Comparison of ENCODE assay signal across 22 cellular contexts in the genomic region with DNA sequence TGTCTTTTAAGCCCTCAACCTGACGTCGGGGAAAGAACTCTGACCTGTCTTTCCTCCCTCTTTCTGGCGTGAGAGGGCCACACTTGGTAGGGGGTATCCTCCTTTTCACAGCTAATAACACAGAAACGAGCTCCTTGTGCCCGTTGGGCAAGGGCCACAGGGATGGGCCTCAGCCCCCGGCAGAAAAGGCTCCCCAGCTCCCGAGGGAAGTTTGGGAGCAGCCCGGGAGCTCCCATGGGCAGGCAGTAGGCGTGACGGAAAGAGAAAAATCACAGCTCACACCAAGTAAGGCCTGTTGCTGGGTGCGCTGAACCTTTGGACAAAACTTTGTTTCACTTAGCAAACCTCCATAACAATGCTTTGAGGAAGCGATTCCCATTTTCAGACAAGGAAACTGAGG.
A peak's percentile ranks its signal among the peaks of the same experiment; 100 is the strongest.
DNase-seq lines count a peak whose midpoint lies in the region; ATAC-seq and TF ChIP-seq lines count a peak whose summit lies in the region.
"Had no signal": no experiment of that assay in that cellular context is flagged by ENCODE, and none has a peak within 500 bp of the region (broad histone marks: within the 10 kb centered on the region; RNA-seq: fewer than 3 reads in every experiment).

No MANE protein-coding gene starts in this region.

- no peak for DNase-seq in CD4-positive, alpha-beta T cell
- no peak for DNase-seq in DND-41
- peak; percentile 43 for DNase-seq in endodermal cell
- DNase-seq in neural progenitor cell (ENCODE audit: low spot score), result no peak
- DNase-seq in HCEC 1CT, result no peak
- no peak for DNase-seq in OCI-M1 (lab: John Stamatoyannopoulos, UW)
- DNase-seq in activated T-cell treated with anti-CD3 and anti-CD28 coated beads, Interleukin-2, amount 50 U/mL, for 4 hours, result no peak
- DNase-seq: 8988T; ACHN; BE2C; C1 segment of cervical spinal cord; Caco-2; Calu3; CD4-positive, CD25-positive, alpha-beta regulatory T cell; CD8-positive, alpha-beta T cell; DMS79 treated with DMSO at 0.1 percent for 48 hours; EL; GDM1 had no signal

- peaks cover 31% of the 10 kb centered on the region for H3K4me1 Mint-ChIP-seq in CD4-positive, alpha-beta T cell (ENCODE audit: low read depth)
- H3K4me1 Mint-ChIP-seq in endodermal cell, result peaks cover 1% of the 10 kb centered on the region
- peaks cover 14% of the 10 kb centered on the region for H3K4me1 Mint-ChIP-seq in neural progenitor cell
- peaks cover 23% of the 10 kb centered on the region for H3K4me1 Mint-ChIP-seq in activated T-cell treated with anti-CD3 and anti-CD28 coated beads, Interleukin-2, amount 50 U/mL, for 4 hours (ENCODE audit: low read depth)

- 84 to 86% methylated on average over 7 to 12 of the region's 12 CpGs for WGBS in endodermal cell (ENCODE audit: insufficient coverage in 1 of 2, insufficient read length in 1 of 2), 2 experiments

- H3K4me3 ChIP-seq in DND-41 (ENCODE audit: low read depth in 1 of 2, low read length in 2 of 2) (no peak overlapping the region; a peak in 1 of 4 replicates), endodermal cell (ENCODE audit: low read length) (no peak overlapping the region), neural progenitor cell (no peak overlapping the region)
- H3K4me3 ChIP-seq: BLaER1, GM12878 had no signal

- no peaks in the 10 kb centered on the region for H4K20me1 ChIP-seq in DND-41 (ENCODE audit: insufficient read depth, low read length)
- H4K20me1 ChIP-seq in neural progenitor cell (ENCODE audit: low read depth), result no peaks in the 10 kb centered on the region
- H4K20me1 ChIP-seq: BLaER1 had no signal

- no peaks in the 10 kb centered on the region for H3F3A ChIP-seq in neural progenitor cell (ENCODE audit: low read depth)

- POLR2A ChIA-PET in CD4-positive, alpha-beta T cell (lab: Charles Lee), result interaction anchor here (3.2 kb wide), 1 partner anchor 9 kb away, joined by 25 read pairs; no protein-coding TSS in a partner anchor

- no peak overlapping the region for H3K9ac ChIP-seq in DND-41 (ENCODE audit: low read depth, low read length)
- no peak overlapping the region for H3K9ac ChIP-seq in endodermal cell (ENCODE audit: extremely low read depth, low read length, poor library complexity, severe bottlenecking)
- H3K9ac ChIP-seq in neural progenitor cell, result no peak overlapping the region
- H3K9ac ChIP-seq: BLaER1 had no signal

- intact Hi-C loops in CD4-positive, alpha-beta T cell (cut with DNase I, micrococcal nuclease), result loop anchor here in 1 of 2 experiments (5.0 kb wide), 1 partner anchor 48 kb away; no protein-coding TSS in a partner anchor

- CTCF ChIA-PET in CD4-positive, alpha-beta T cell (lab: Charles Lee), result no interaction called here

- H2AFZ ChIP-seq in DND-41 (ENCODE audit: low read depth, low read length), result no peak overlapping the region
- peak overlapping the region; percentile 34 for H2AFZ ChIP-seq in neural progenitor cell (replicated peaks)

- no peak for TF ChIP-seq CTCF in CD4-positive, alpha-beta T cell (IDR thresholded peaks at IDR 0.05)
- no peak for TF ChIP-seq CTCF in DND-41 (IDR thresholded peaks at IDR 0.05; ENCODE audit: borderline replicate concordance, extremely low read depth, low read length, poor library complexity, severe bottlenecking)
- TF ChIP-seq CTCF in endodermal cell (conservative IDR thresholded peaks at IDR 0.05), result no peak
- no peak for TF ChIP-seq CTCF in neural progenitor cell (IDR thresholded peaks at IDR 0.05)

- H3K79me2 ChIP-seq in DND-41 (ENCODE audit: insufficient read depth, low read length), result peaks cover 14% of the 10 kb centered on the region
- H3K79me2 ChIP-seq in neural progenitor cell (ENCODE audit: low read depth), result no peaks in the 10 kb centered on the region

- H3K4me3 Mint-ChIP-seq in CD4-positive, alpha-beta T cell, result peak overlapping the region; percentile 15
- H3K4me3 Mint-ChIP-seq in endodermal cell (no peak overlapping the region), neural progenitor cell (no peak overlapping the region)
- H3K4me3 Mint-ChIP-seq in activated T-cell treated with anti-CD3 and anti-CD28 coated beads, Interleukin-2, amount 50 U/mL, for 4 hours, result no peak overlapping the region
- H3K4me3 Mint-ChIP-seq: CD14-positive monocyte had no signal

- no peaks in the 10 kb centered on the region for H3K36me3 Mint-ChIP-seq in CD4-positive, alpha-beta T cell (ENCODE audit: low read depth)
- H3K36me3 Mint-ChIP-seq in endodermal cell (ENCODE audit: low read depth) (no peaks in the 10 kb centered on the region), neural progenitor cell (no peaks in the 10 kb centered on the region)
- no peaks in the 10 kb centered on the region for H3K36me3 Mint-ChIP-seq in activated T-cell treated with anti-CD3 and anti-CD28 coated beads, Interleukin-2, amount 50 U/mL, for 4 hours (ENCODE audit: insufficient read depth)
- H3K36me3 Mint-ChIP-seq: CD14-positive monocyte; CD4-positive, CD25-positive, alpha-beta regulatory T cell; CD8-positive, alpha-beta T cell had no signal

- no peak overlapping the region for H3K27ac Mint-ChIP-seq in CD4-positive, alpha-beta T cell
- H3K27ac Mint-ChIP-seq in endodermal cell, result no peak overlapping the region
- peak overlapping the region; percentile 7 for H3K27ac Mint-ChIP-seq in neural progenitor cell
- H3K27ac Mint-ChIP-seq: CD8-positive, alpha-beta T cell had no signal

- no peaks in the 10 kb centered on the region for H3K27me3 Mint-ChIP-seq in CD4-positive, alpha-beta T cell
- peaks cover 8% of the 10 kb centered on the region for H3K27me3 Mint-ChIP-seq in endodermal cell (ENCODE audit: insufficient read depth)
- peaks cover 6% of the 10 kb centered on the region for H3K27me3 Mint-ChIP-seq in neural progenitor cell (ENCODE audit: insufficient read depth, low read depth)
- H3K27me3 Mint-ChIP-seq in activated T-cell treated with anti-CD3 and anti-CD28 coated beads, Interleukin-2, amount 50 U/mL, for 4 hours (ENCODE audit: low read depth), result no peaks in the 10 kb centered on the region
- H3K27me3 Mint-ChIP-seq: CD4-positive, CD25-positive, alpha-beta regulatory T cell had no signal

- H3K27ac ChIP-seq in CD4-positive, alpha-beta T cell (ENCODE audit: low read depth, low read length), result no peak overlapping the region
- peak overlapping the region; percentile 91 for H3K27ac ChIP-seq in DND-41 (ENCODE audit: low read length)
- no peak overlapping the region for H3K27ac ChIP-seq in endodermal cell (ENCODE audit: low read depth, low read length)
- H3K27ac ChIP-seq in neural progenitor cell, result no peak overlapping the region
- H3K27ac ChIP-seq: BLaER1 had no signal

- ATAC-seq in CD4-positive, alpha-beta T cell (ENCODE audit: poor library complexity), result no peak
- ATAC-seq in DND-41 (ENCODE audit: insufficient read depth, low read depth) (no peak), HG03571 (IDR thresholded peaks at IDR 0.05; ENCODE audit: unreplicated experiment) (no peak)
- ATAC-seq in activated T-cell treated with anti-CD3 and anti-CD28 coated beads, Interleukin-2, amount 50 U/mL, for 4 hours, result no peak
- ATAC-seq: CD8-positive, alpha-beta T cell; GM12878 had no signal

- H3K4me1 ChIP-seq in DND-41 (ENCODE audit: insufficient read depth, low read length) (peaks cover 89% of the 10 kb centered on the region), endodermal cell (ENCODE audit: control insufficient read depth, insufficient read depth, low read length) (no peaks in the 10 kb centered on the region), neural progenitor cell (no peaks in the 10 kb centered on the region)
- H3K4me1 ChIP-seq: BE2C, Caco-2 had no signal

- no peaks in the 10 kb centered on the region for H3K36me3 ChIP-seq in DND-41 (ENCODE audit: insufficient read depth, low read length)
- H3K36me3 ChIP-seq in endodermal cell (ENCODE audit: control insufficient read depth, insufficient read depth, low read length), result no peaks in the 10 kb centered on the region
- H3K36me3 ChIP-seq in neural progenitor cell, result no peaks in the 10 kb centered on the region
- H3K36me3 ChIP-seq: BE2C had no signal

- peak overlapping the region; percentile 68 for H3K4me2 ChIP-seq in DND-41 (ENCODE audit: insufficient read depth, low read length)
- no peak overlapping the region for H3K4me2 ChIP-seq in neural progenitor cell

- H3K9me3 ChIP-seq in CD4-positive, alpha-beta T cell (ENCODE audit: control insufficient read depth, low read length), result no peaks in the 10 kb centered on the region
- no peaks in the 10 kb centered on the region for H3K9me3 ChIP-seq in DND-41 (ENCODE audit: insufficient read depth, low read length, severe bottlenecking)
- H3K9me3 ChIP-seq in endodermal cell (ENCODE audit: control insufficient read depth, low read length), result peaks cover 4% of the 10 kb centered on the region
- H3K9me3 ChIP-seq in neural progenitor cell (ENCODE audit: low read depth), result no peaks in the 10 kb centered on the region
- H3K9me3 ChIP-seq: BE2C, Caco-2 had no signal

- no peaks in the 10 kb centered on the region for H3K27me3 ChIP-seq in CD4-positive, alpha-beta T cell (ENCODE audit: control insufficient read depth, insufficient read depth, low read length)
- no peaks in the 10 kb centered on the region for H3K27me3 ChIP-seq in DND-41 (ENCODE audit: insufficient read depth, low read length, poor library complexity)
- no peaks in the 10 kb centered on the region for H3K27me3 ChIP-seq in endodermal cell (ENCODE audit: control insufficient read depth, insufficient read depth, low read length, poor library complexity, severe bottlenecking)
- H3K27me3 ChIP-seq in neural progenitor cell, result no peaks in the 10 kb centered on the region
- H3K27me3 ChIP-seq: BE2C, BLaER1 had no signal

- H3K9me3 Mint-ChIP-seq in CD4-positive, alpha-beta T cell, result peaks cover 3% of the 10 kb centered on the region
- peaks cover 2% of the 10 kb centered on the region for H3K9me3 Mint-ChIP-seq in endodermal cell
- no peaks in the 10 kb centered on the region for H3K9me3 Mint-ChIP-seq in neural progenitor cell
- no peaks in the 10 kb centered on the region for H3K9me3 Mint-ChIP-seq in activated T-cell treated with anti-CD3 and anti-CD28 coated beads, Interleukin-2, amount 50 U/mL, for 4 hours
- H3K9me3 Mint-ChIP-seq: CD4-positive, CD25-positive, alpha-beta regulatory T cell; CD8-positive, alpha-beta T cell had no signal
